Comparison of ENCODE assay signal across 8 cellular contexts in the genomic region with DNA sequence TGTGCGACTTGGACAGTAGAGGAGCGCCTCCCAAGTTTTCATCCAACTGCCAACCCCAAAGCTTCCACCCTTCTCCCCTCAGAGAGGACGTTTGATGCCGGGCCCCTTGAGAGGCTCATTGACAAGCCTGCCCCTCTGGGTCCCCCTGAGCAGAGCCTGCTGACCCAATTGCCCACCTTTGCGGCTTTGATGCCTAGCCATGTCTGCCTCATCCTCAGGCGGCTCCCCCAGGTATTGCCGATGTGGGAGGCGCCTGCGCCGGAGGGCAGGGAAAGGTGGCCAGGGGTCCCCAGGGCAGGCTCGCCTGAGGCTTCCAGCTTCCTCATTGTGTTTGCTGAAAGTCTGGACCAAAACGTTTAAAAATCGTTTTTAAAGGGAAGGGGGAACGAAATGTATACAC. TPM values are rescaled to one million over a fixed set of nuclear protein-coding genes. Genes with fewer than 3 reads are reported as not detected.
A peak's percentile ranks its signal among the peaks of the same experiment; 100 is the strongest.
DNase-seq lines count a peak whose midpoint lies in the region; ATAC-seq and TF ChIP-seq lines count a peak whose summit lies in the region.
"Had no signal": no experiment of that assay in that cellular context is flagged by ENCODE, and none has a peak within 500 bp of the region (broad histone marks: within the 10 kb centered on the region; RNA-seq: fewer than 3 reads in every experiment).

No MANE protein-coding gene starts in this region.

- peak overlapping the region; percentile 82 for H3K4me3 Mint-ChIP-seq in activated CD8-positive, alpha-beta T cell treated with anti-CD3 and anti-CD28 coated beads for 36 hours
- H3K4me3 Mint-ChIP-seq in stimulated activated memory B cell treated with anti-CD40 and anti-IgM and Interleukin-4, amounts not matched to agents 10 μg/mL and 1 μg/mL and 100 μg/mL, for 72 hours: peak overlapping the region; percentile 94

- no peaks in the 10 kb centered on the region for H3K27me3 ChIP-seq in HL-60 (ENCODE audit: insufficient read depth, poor library complexity, severe bottlenecking)
- H3K27me3 ChIP-seq: pancreas had no signal

- peak overlapping the region; percentile 88 for H3K27ac Mint-ChIP-seq in activated CD8-positive, alpha-beta T cell treated with anti-CD3 and anti-CD28 coated beads for 36 hours
- H3K27ac Mint-ChIP-seq in stimulated activated memory B cell treated with anti-CD40 and anti-IgM and Interleukin-4, amounts not matched to agents 10 μg/mL and 1 μg/mL and 100 μg/mL, for 72 hours: peak overlapping the region; percentile 88

- TF ChIP-seq CTCF in HL-60 (IDR thresholded peaks at IDR 0.05; ENCODE audit: insufficient read depth, low read length): no peak
- no peak for TF ChIP-seq CTCF in activated CD8-positive, alpha-beta T cell treated with anti-CD3 and anti-CD28 coated beads for 36 hours (IDR thresholded peaks at IDR 0.05)

- peaks cover 30% of the 10 kb centered on the region for H3K36me3 Mint-ChIP-seq in activated CD8-positive, alpha-beta T cell treated with anti-CD3 and anti-CD28 coated beads for 36 hours (ENCODE audit: low read depth)
- H3K36me3 Mint-ChIP-seq in stimulated activated memory B cell treated with anti-CD40 and anti-IgM and Interleukin-4, amounts not matched to agents 10 μg/mL and 1 μg/mL and 100 μg/mL, for 72 hours: peaks cover 17% of the 10 kb centered on the region

- no peaks in the 10 kb centered on the region for H3K9me3 Mint-ChIP-seq in activated CD8-positive, alpha-beta T cell treated with anti-CD3 and anti-CD28 coated beads for 36 hours
- H3K9me3 Mint-ChIP-seq in stimulated activated memory B cell treated with anti-CD40 and anti-IgM and Interleukin-4, amounts not matched to agents 10 μg/mL and 1 μg/mL and 100 μg/mL, for 72 hours: no peaks in the 10 kb centered on the region

- H3K27me3 Mint-ChIP-seq in activated CD8-positive, alpha-beta T cell treated with anti-CD3 and anti-CD28 coated beads for 36 hours: no peaks in the 10 kb centered on the region
- no peaks in the 10 kb centered on the region for H3K27me3 Mint-ChIP-seq in stimulated activated memory B cell treated with anti-CD40 and anti-IgM and Interleukin-4, amounts not matched to agents 10 μg/mL and 1 μg/mL and 100 μg/mL, for 72 hours

- no peak for DNase-seq in HL-60 (ENCODE audit: low read depth in 1 of 2, low spot score in 1 of 2)
- DNase-seq in activated CD8-positive, alpha-beta T cell treated with anti-CD3 and anti-CD28 coated beads for 36 hours: no peak
- no peak for DNase-seq in COLO668 (lab: John Stamatoyannopoulos, UW; ENCODE audit: unreplicated experiment)
- no peak for DNase-seq in activated CD4-positive, alpha-beta T cell treated with anti-CD3 and anti-CD28 coated beads, Interleukin-2, amount 50 U/mL, for 1 hour

- intact Hi-C loops in activated CD8-positive, alpha-beta T cell treated with anti-CD3 and anti-CD28 coated beads for 36 hours (cut with micrococcal nuclease): no loop called here

- POLR2A ChIA-PET in activated CD8-positive, alpha-beta T cell treated with anti-CD3 and anti-CD28 coated beads for 36 hours (lab: Charles Lee): interaction anchor here (0.6 to 1.1 kb wide), 5 partner anchors 9 to 946 kb away, joined by 3 to 4 read pairs (median 3); partner anchors contain the start of genes GLE1 and ZDHHC12

- CTCF ChIA-PET in activated CD8-positive, alpha-beta T cell treated with anti-CD3 and anti-CD28 coated beads for 36 hours (lab: Charles Lee): interaction anchor here (1.2 to 1.4 kb wide), 3 partner anchors 19 to 361 kb away, joined by 3 read pairs; partner anchors contain the start of gene ENDOG

- H3K4me3 ChIP-seq in HL-60 (replicated peaks; ENCODE audit: insufficient read depth, low read length) (peak overlapping the region; percentile 87), iPS-18c (ENCODE audit: insufficient read depth, low read depth, low read length) (peak overlapping the region; percentile 88)

- H3K9me3 ChIP-seq in iPS-18c (ENCODE audit: control insufficient read depth, insufficient read depth, low read length): no peaks in the 10 kb centered on the region
- H3K9me3 ChIP-seq: pancreas had no signal

- no peak for ATAC-seq in activated CD8-positive, alpha-beta T cell treated with anti-CD3 and anti-CD28 coated beads for 36 hours
- no peak for ATAC-seq in stimulated activated memory B cell treated with anti-CD40 and anti-IgM and Interleukin-4, amounts not matched to agents 10 μg/mL and 1 μg/mL and 100 μg/mL, for 72 hours
- ATAC-seq in HG03565 (IDR thresholded peaks at IDR 0.05; ENCODE audit: unreplicated experiment): no peak

- H3K27ac ChIP-seq in HL-60 (replicated peaks): no peak overlapping the region; the same call in 1 of the 2 replicates

- H3K4me1 Mint-ChIP-seq in activated CD8-positive, alpha-beta T cell treated with anti-CD3 and anti-CD28 coated beads for 36 hours (ENCODE audit: low read depth): peaks cover 16% of the 10 kb centered on the region
- peaks cover 23% of the 10 kb centered on the region for H3K4me1 Mint-ChIP-seq in stimulated activated memory B cell treated with anti-CD40 and anti-IgM and Interleukin-4, amounts not matched to agents 10 μg/mL and 1 μg/mL and 100 μg/mL, for 72 hours

RNA-seq across cellular contexts. Expression of gene ODF2, which starts 1.4 kb away (rescaled TPM):
- 10 to 100 TPM; 79.3 to 83.6 TPM for total RNA-seq in activated CD8-positive, alpha-beta T cell treated with anti-CD3 and anti-CD28 coated beads for 36 hours

RNA-seq across cellular contexts. Expression of gene CERCAM, which starts 36.5 kb away (rescaled TPM):
- 1 to 10 TPM; 3.3 to 3.5 TPM for total RNA-seq in activated CD8-positive, alpha-beta T cell treated with anti-CD3 and anti-CD28 coated beads for 36 hours

RNA-seq across cellular contexts. Expression of gene GLE1, which starts 47.3 kb away (rescaled TPM):
- 10 to 100 TPM; 46.8 to 48.2 TPM for total RNA-seq in activated CD8-positive, alpha-beta T cell treated with anti-CD3 and anti-CD28 coated beads for 36 hours
